ENCODE assay signal across 9 cellular contexts in the genomic region with DNA sequence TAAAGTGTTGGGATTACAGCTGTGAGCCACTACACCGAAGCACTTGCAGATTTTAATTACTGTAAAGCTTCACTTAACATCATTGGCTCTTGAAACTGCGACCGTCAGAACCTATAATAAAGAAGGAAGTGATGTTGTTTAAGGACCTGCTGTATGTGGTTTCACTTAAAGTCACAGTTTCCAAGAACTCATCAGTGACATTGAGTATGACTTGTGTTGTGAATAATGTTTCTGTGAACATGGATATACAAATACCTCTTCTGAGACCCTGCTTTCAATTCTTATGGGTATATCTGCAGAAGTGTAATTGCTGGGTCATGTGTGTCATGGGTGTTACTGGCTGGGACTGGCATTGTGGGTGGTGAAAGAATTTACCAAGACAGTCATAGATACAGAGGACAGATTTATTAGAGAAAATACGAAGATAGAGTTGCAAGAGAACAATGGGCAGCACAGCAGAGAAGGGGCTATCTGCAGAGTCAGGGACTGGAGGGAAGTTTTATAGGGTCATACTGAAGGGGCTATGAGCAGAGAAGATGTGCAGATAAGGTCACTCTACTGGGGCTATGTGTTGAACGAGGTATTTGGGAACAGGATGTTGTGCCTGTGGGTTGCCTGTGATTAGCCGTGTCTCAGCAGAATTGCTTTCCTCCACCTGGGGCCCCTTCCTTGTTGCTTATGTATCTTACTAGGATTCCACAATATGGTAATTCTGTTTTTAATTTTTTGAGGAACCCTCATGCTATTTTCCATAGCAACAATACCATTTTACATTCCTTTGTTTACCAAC. TPM values are rescaled to one million over a fixed set of nuclear protein-coding genes. Genes with fewer than 3 reads are reported as not detected.
A peak's percentile ranks its signal among the peaks of the same experiment; 100 is the strongest.
DNase-seq lines count a peak whose midpoint lies in the region; ATAC-seq and TF ChIP-seq lines count a peak whose summit lies in the region.
"Had no signal": no experiment of that assay in that cellular context is flagged by ENCODE, and none has a peak within 500 bp of the region (broad histone marks: within the 10 kb centered on the region; RNA-seq: fewer than 3 reads in every experiment).

No MANE protein-coding gene starts in this region.

- peaks cover 3% of the 10 kb centered on the region for H3K36me3 Mint-ChIP-seq in progenitor cell of endocrine pancreas (ENCODE audit: insufficient read depth)

- in situ Hi-C loops in transverse colon (cut with MboI; ENCODE audit: low pct_ligation_motif_present in 1 of 4, low pct_unique_long_range_greater_than_20kb in 1 of 4, low sequenced_read_pairs in 3 of 4) (no loop called here), gastrocnemius medialis (cut with MboI; ENCODE audit: low sequenced_read_pairs in 4 of 4) (loop anchor here in 1 of 4 donors (25.0 kb wide), 1 partner anchor 472 kb away; a partner anchor contains a TSS)

- TF ChIP-seq CTCF in transverse colon (IDR thresholded peaks at IDR 0.05) (no peak), gastrocnemius medialis (IDR thresholded peaks at IDR 0.05 in 4 of 5, conservative IDR thresholded peaks at IDR 0.05 in 1 of 5) (no peak), progenitor cell of endocrine pancreas (IDR thresholded peaks at IDR 0.05; ENCODE audit: unreplicated experiment) (no peak)

- DNase-seq in Kasumi-1 (lab: John Stamatoyannopoulos, UW), result peak; percentile 38 to 43
- DNase-seq in transverse colon, result no peak
- DNase-seq in gastrocnemius medialis, result no peak
- DNase-seq in progenitor cell of endocrine pancreas (ENCODE audit: low spot score, unreplicated experiment), result no peak
- DNase-seq in NCI-H146 (lab: John Stamatoyannopoulos, UW), result no peak

- H3K27ac Mint-ChIP-seq in progenitor cell of endocrine pancreas, result no peak overlapping the region

- H3K9me3 ChIP-seq in duodenal mucosa (ENCODE audit: control insufficient read depth in 1 of 2, low read length in 2 of 2), result no peaks in the 10 kb centered on the region
- H3K9me3 ChIP-seq in transverse colon, result no peaks in the 10 kb centered on the region
- H3K9me3 ChIP-seq in gastrocnemius medialis, result no peaks in the 10 kb centered on the region

- TF ChIP-seq EP300 in transverse colon (IDR thresholded peaks at IDR 0.05; ENCODE audit: low read depth), result no peak

- H3K27me3 Mint-ChIP-seq in progenitor cell of endocrine pancreas, result no peaks in the 10 kb centered on the region

- H3K27me3 ChIP-seq in duodenal mucosa (ENCODE audit: control insufficient read depth in 1 of 2, insufficient read depth in 2 of 2, low read length in 2 of 2), result no peaks in the 10 kb centered on the region
- H3K27me3 ChIP-seq in transverse colon, result no peaks in the 10 kb centered on the region
- H3K27me3 ChIP-seq in gastrocnemius medialis, result no peaks in the 10 kb centered on the region

- intact Hi-C loops in transverse colon (cut with DNase I; ENCODE audit: low total_unique reads), result no loop called here
- intact Hi-C loops in gastrocnemius medialis (cut with DNase I; ENCODE audit: low total_unique reads), result no loop called here

- H3K4me3 ChIP-seq in duodenal mucosa (ENCODE audit: low read depth in 1 of 2, low read length in 2 of 2) (no peak overlapping the region), transverse colon (no peak overlapping the region), gastrocnemius medialis (no peak overlapping the region)

- ATAC-seq in GM18858 (IDR thresholded peaks at IDR 0.05; ENCODE audit: unreplicated experiment) (peak; percentile 64), GM21786 (IDR thresholded peaks at IDR 0.05; ENCODE audit: unreplicated experiment) (peak; percentile 57), gastrocnemius medialis (no peak)
- ATAC-seq: HCT116 had no signal

- H3K36me3 ChIP-seq in duodenal mucosa (ENCODE audit: control insufficient read depth in 1 of 2, insufficient read depth in 2 of 2, low read length in 2 of 2) (peaks cover 0 to 15% of the 10 kb centered on the region in 2 donors), transverse colon (peaks cover 0 to 3% (median 0%) of the 10 kb centered on the region in 4 donors), gastrocnemius medialis (no peaks in the 10 kb centered on the region)

- H3K9ac ChIP-seq in duodenal mucosa (ENCODE audit: low read depth in 1 of 2, low read length in 2 of 2), result no peak overlapping the region

- TF ChIP-seq POLR2A in transverse colon (IDR thresholded peaks at IDR 0.05), result no peak
- TF ChIP-seq POLR2A in gastrocnemius medialis (IDR thresholded peaks at IDR 0.05), result no peak

- WGBS in transverse colon (ENCODE audit: low coverage in 1 of 2), 2 donors, result 42 to 50% methylated on average over 5 to 6 of the region's 6 CpGs

- H3K27ac ChIP-seq in duodenal mucosa (ENCODE audit: low read depth, low read length) (peak overlapping the region; percentile 22), transverse colon (no peak overlapping the region), gastrocnemius medialis (no peak overlapping the region)

- no peak overlapping the region for H3K4me3 Mint-ChIP-seq in progenitor cell of endocrine pancreas (ENCODE audit: low read depth)

- peaks cover 6% of the 10 kb centered on the region for H3K4me1 Mint-ChIP-seq in progenitor cell of endocrine pancreas (ENCODE audit: low read depth)

- H3K9me3 Mint-ChIP-seq in progenitor cell of endocrine pancreas (ENCODE audit: low read depth), result no peaks in the 10 kb centered on the region

- H3K4me1 ChIP-seq in duodenal mucosa (ENCODE audit: control insufficient read depth in 1 of 2, insufficient read depth in 2 of 2, low read length in 2 of 2), result peaks cover 15 to 16% of the 10 kb centered on the region in 2 donors
- H3K4me1 ChIP-seq in transverse colon, result peaks cover 6 to 14% (median 8%) of the 10 kb centered on the region in 4 donors
- peaks cover 17 to 35% of the 10 kb centered on the region in 2 donors for H3K4me1 ChIP-seq in gastrocnemius medialis

RNA-seq across cellular contexts. Expression of a gene that starts 4.5 kb away (rescaled TPM):
- total RNA-seq in transverse colon (100 to 1,000 TPM in 2 of 4 donors, 10 to 100 TPM in 2; 47.5 to 139 (median 88.5) TPM), gastrocnemius medialis (100 to 1,000 TPM; 127 to 348 (median 179) TPM), progenitor cell of endocrine pancreas (77.3 and 82.8 TPM in 2 replicates)

RNA-seq across cellular contexts. Expression of a gene that starts 4.7 kb away (rescaled TPM):
- total RNA-seq in transverse colon (10 to 100 TPM; 10.1 to 26.8 (median 20.7) TPM), gastrocnemius medialis (10 to 100 TPM; 34.9 to 74.0 (median 41.2) TPM), progenitor cell of endocrine pancreas (44.3 and 46.5 TPM in 2 replicates)

RNA-seq across cellular contexts. Expression of a gene that starts 43.7 kb away (rescaled TPM):
- total RNA-seq in transverse colon (1 to 10 TPM; 2.0 to 3.7 (median 2.7) TPM), gastrocnemius medialis (100 to 1,000 TPM; 117 to 453 (median 249) TPM), progenitor cell of endocrine pancreas (10.7 and 11.8 TPM in 2 replicates)

RNA-seq across cellular contexts. Expression of a gene that starts 46.4 kb away (rescaled TPM):
- 10 to 100 TPM in 3 of 4 donors, 1 to 10 TPM in 1; 1.1 to 47.0 (median 28.4) TPM for total RNA-seq in transverse colon
- 10 to 100 TPM; 12.1 to 27.8 (median 21.0) TPM for total RNA-seq in gastrocnemius medialis
- 72.4 and 75.6 TPM in 2 replicates for total RNA-seq in progenitor cell of endocrine pancreas

Comparison
In these comparisons a context has a peak if more than half of its experiments do, and no peak if none do; other contexts are left out.
1. ATAC-seq: peak in GM18858 (single experiment) and GM21786 (single experiment); none in gastrocnemius medialis (0 of 2).
2. DNase-seq: peak in Kasumi-1 (2 of 2); none in transverse colon (single experiment), gastrocnemius medialis (0 of 2), progenitor cell of endocrine pancreas (single experiment) and NCI-H146 (single experiment).